ENCODE assay signal across 19 cellular contexts in the genomic region with DNA sequence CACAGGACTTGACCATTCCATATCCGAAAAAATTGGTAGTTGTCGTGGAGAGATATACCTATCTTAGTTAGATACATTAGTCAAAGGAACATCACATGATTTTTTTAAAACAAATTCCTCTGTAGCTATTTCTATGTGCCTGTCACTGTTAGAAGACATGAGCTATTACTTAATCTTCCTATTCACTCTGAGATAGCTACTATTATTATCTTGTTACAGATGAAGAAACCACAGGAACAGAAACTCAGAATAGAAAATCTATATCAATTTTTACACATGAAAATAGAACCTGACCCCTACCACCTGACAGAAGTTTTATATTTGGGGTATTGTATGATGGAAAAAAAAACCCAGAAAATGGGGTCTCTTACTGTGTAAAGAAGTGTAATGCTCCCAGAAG.
DNase-seq lines count a peak whose midpoint lies in the region; ATAC-seq and TF ChIP-seq lines count a peak whose summit lies in the region.
"Had no signal": no experiment of that assay in that cellular context is flagged by ENCODE, and none has a peak within 500 bp of the region (broad histone marks: within the 10 kb centered on the region; RNA-seq: fewer than 3 reads in every experiment).

No MANE protein-coding gene starts in this region.

- H3K9me3 Mint-ChIP-seq in HFFc6 = peaks cover under 1% of the 10 kb centered on the region; the same call in 1 of the 2 replicates
- H3K9me3 Mint-ChIP-seq: activated T-helper 2 cell treated with anti-CD3 and anti-CD28 coated beads, Interferon-gamma antibody, Interleukin-2, Interleukin-4, amounts not matched to agents 10 μg/mL and 5 μg/mL and 100 μg/mL, durations not matched to agents 14 hours and 24 hours and 36 hours; neural crest cell; stimulated activated naive CD8-positive, alpha-beta T cell treated with anti-CD3 and anti-CD28 coated beads, Interleukin-15, amount 100 ng/mL, for 72 hours; T-cell had no signal

- no peaks in the 10 kb centered on the region for H3K27me3 ChIP-seq in OCI-LY3 (ENCODE audit: low read depth, low read length)
- H3K27me3 ChIP-seq in neural cell (ENCODE audit: insufficient read depth, low read depth, low read length) = no peaks in the 10 kb centered on the region
- H3K27me3 ChIP-seq: left lung, spleen, tibial nerve had no signal

- H3K4me1 ChIP-seq in OCI-LY3 (ENCODE audit: low read length) = peaks cover 14% of the 10 kb centered on the region

- TF ChIP-seq CTCF in HFFc6 (IDR thresholded peaks at IDR 0.05) (no peak), OCI-LY3 (IDR thresholded peaks at IDR 0.05; ENCODE audit: low read depth, low read length) (no peak), neural cell (IDR thresholded peaks at IDR 0.05; ENCODE audit: poor library complexity, severe bottlenecking) (no peak)

- H3K27me3 Mint-ChIP-seq in HFFc6 (ENCODE audit: insufficient read depth) = peaks cover 4% of the 10 kb centered on the region
- H3K27me3 Mint-ChIP-seq: stimulated activated naive CD8-positive, alpha-beta T cell treated with anti-CD3 and anti-CD28 coated beads, Interleukin-15, amount 100 ng/mL, for 72 hours had no signal

- no peaks in the 10 kb centered on the region for H3K9me2 ChIP-seq in neural cell (ENCODE audit: insufficient read depth, low read length)

- peak overlapping the region; percentile 56; the same call in 1 of the 2 replicates for H3K4me3 Mint-ChIP-seq in HFFc6
- H3K4me3 Mint-ChIP-seq: neural crest cell; stimulated activated naive CD8-positive, alpha-beta T cell treated with anti-CD3 and anti-CD28 coated beads, Interleukin-15, amount 100 ng/mL, for 72 hours; T-cell had no signal

- H2AFZ ChIP-seq in OCI-LY3 (ENCODE audit: low read depth, low read length) (no peak overlapping the region), neural cell (ENCODE audit: low read depth, low read length) (no peak overlapping the region)

- peak; percentile 28 for TF ChIP-seq EP300 in neural cell (conservative IDR thresholded peaks at IDR 0.05; ENCODE audit: poor library complexity, severe bottlenecking)

- DNase-seq in HFFc6 (no peak), COLO668 (lab: John Stamatoyannopoulos, UW; ENCODE audit: unreplicated experiment) (no peak)
- DNase-seq: activated CD4-positive, alpha-beta T cell treated with anti-CD3 and anti-CD28 coated beads, Interleukin-2, amount 50 U/mL, for 1 hour; DMS79 treated with DMSO at 0.1 percent for 48 hours; GOT3; left lung; NCI-H510A; spleen; stimulated activated CD4-positive, alpha-beta T cell treated with anti-CD3 and anti-CD28 coated beads, Interleukin-4, amount 100 ng/mL, for 4 hours; stimulated activated naive CD8-positive, alpha-beta T cell treated with anti-CD3 and anti-CD28 coated beads, Interleukin-15, amount 100 ng/mL, for 72 hours; T-cell had no signal

- H3K4me2 ChIP-seq in OCI-LY3 (ENCODE audit: low read length) = peak overlapping the region; percentile 33
- H3K4me2 ChIP-seq in neural cell (ENCODE audit: low read length) = no peak overlapping the region

- H3K4me1 Mint-ChIP-seq in HFFc6 (ENCODE audit: low read depth) = peaks cover 15% of the 10 kb centered on the region
- H3K4me1 Mint-ChIP-seq: neural crest cell; stimulated activated naive CD8-positive, alpha-beta T cell treated with anti-CD3 and anti-CD28 coated beads, Interleukin-15, amount 100 ng/mL, for 72 hours; T-cell had no signal

- H3K27ac ChIP-seq in OCI-LY3 (ENCODE audit: low read length) (no peak overlapping the region), neural cell (ENCODE audit: low read length) (no peak overlapping the region)
- H3K27ac ChIP-seq: left lung, tibial nerve had no signal

- no peaks in the 10 kb centered on the region for H3F3A ChIP-seq in neural cell (ENCODE audit: insufficient read depth, low read length, poor library complexity, severe bottlenecking)

- H3K9me3 ChIP-seq in OCI-LY3 (ENCODE audit: insufficient read depth, low read length) (0 out of 2 replicates have a peak, but pooled peaks cover 2% of the 10 kb centered on the region), neural cell (ENCODE audit: low read length) (no peaks in the 10 kb centered on the region)
- H3K9me3 ChIP-seq: left lung, spleen had no signal

- H3K4me3 ChIP-seq in OCI-LY3 (ENCODE audit: low read length) (no peak overlapping the region), neural cell (ENCODE audit: low read length) (no peak overlapping the region)
- H3K4me3 ChIP-seq: left lung, tibial nerve had no signal

- ATAC-seq in GM18498 (IDR thresholded peaks at IDR 0.05; ENCODE audit: unreplicated experiment) = peak; percentile 47
- no peak for ATAC-seq in GM18519 (IDR thresholded peaks at IDR 0.05; ENCODE audit: low FRiP score, unreplicated experiment)
- ATAC-seq in GM19328 (IDR thresholded peaks at IDR 0.05; ENCODE audit: unreplicated experiment) = no peak
- ATAC-seq: stimulated activated naive CD8-positive, alpha-beta T cell treated with anti-CD3 and anti-CD28 coated beads, Interleukin-15, amount 100 ng/mL, for 72 hours; T-cell had no signal

- no peaks in the 10 kb centered on the region for H4K20me1 ChIP-seq in OCI-LY3 (ENCODE audit: insufficient read depth, low read length)
- no peaks in the 10 kb centered on the region for H4K20me1 ChIP-seq in neural cell (ENCODE audit: insufficient read depth)

- TF ChIP-seq RAD21 in neural cell (conservative IDR thresholded peaks at IDR 0.05) = no peak

- peaks cover under 1% of the 10 kb centered on the region; the same call in 1 of the 2 replicates for H3K36me3 Mint-ChIP-seq in HFFc6 (ENCODE audit: low read depth)
- H3K36me3 Mint-ChIP-seq: T-cell had no signal

- H3K27ac Mint-ChIP-seq in HFFc6 = no peak overlapping the region
- H3K27ac Mint-ChIP-seq: activated T-helper 2 cell treated with anti-CD3 and anti-CD28 coated beads, Interferon-gamma antibody, Interleukin-2, Interleukin-4, amounts not matched to agents 10 μg/mL and 5 μg/mL and 100 μg/mL, durations not matched to agents 14 hours and 24 hours and 36 hours; stimulated activated naive CD8-positive, alpha-beta T cell treated with anti-CD3 and anti-CD28 coated beads, Interleukin-15, amount 100 ng/mL, for 72 hours; T-cell had no signal

- H3K36me3 ChIP-seq in OCI-LY3 (replicated peaks; ENCODE audit: low read depth, low read length) (no peaks in the 10 kb centered on the region), neural cell (ENCODE audit: insufficient read depth, low read length) (no peaks in the 10 kb centered on the region)
- H3K36me3 ChIP-seq: left lung, spleen, tibial nerve had no signal

- H3K9ac ChIP-seq in OCI-LY3 (ENCODE audit: low read length) (no peak overlapping the region), neural cell (ENCODE audit: low read length) (no peak overlapping the region)

- H3K79me2 ChIP-seq in OCI-LY3 (ENCODE audit: low read length) = no peaks in the 10 kb centered on the region
- H3K79me2 ChIP-seq in neural cell (replicated peaks; ENCODE audit: insufficient read depth, low read length) = no peaks in the 10 kb centered on the region

TF ChIP-seq in neural cell, 6 proteins besides CTCF, POLR2A, EP300 and RAD21:
- no peak for TF ChIP-seq POLR2AphosphoS5 (IDR thresholded peaks at IDR 0.05)
- no peak for TF ChIP-seq TAF1 (IDR thresholded peaks at IDR 0.05; ENCODE audit: low read depth)
- no peak for TF ChIP-seq SMC3 (conservative IDR thresholded peaks at IDR 0.05; ENCODE audit: poor library complexity)
- no peak for TF ChIP-seq EZH2 (IDR thresholded peaks at IDR 0.05; ENCODE audit: borderline replicate concordance, insufficient read depth, low read length, poor library complexity, severe bottlenecking)
- TF ChIP-seq, protein P1, sequence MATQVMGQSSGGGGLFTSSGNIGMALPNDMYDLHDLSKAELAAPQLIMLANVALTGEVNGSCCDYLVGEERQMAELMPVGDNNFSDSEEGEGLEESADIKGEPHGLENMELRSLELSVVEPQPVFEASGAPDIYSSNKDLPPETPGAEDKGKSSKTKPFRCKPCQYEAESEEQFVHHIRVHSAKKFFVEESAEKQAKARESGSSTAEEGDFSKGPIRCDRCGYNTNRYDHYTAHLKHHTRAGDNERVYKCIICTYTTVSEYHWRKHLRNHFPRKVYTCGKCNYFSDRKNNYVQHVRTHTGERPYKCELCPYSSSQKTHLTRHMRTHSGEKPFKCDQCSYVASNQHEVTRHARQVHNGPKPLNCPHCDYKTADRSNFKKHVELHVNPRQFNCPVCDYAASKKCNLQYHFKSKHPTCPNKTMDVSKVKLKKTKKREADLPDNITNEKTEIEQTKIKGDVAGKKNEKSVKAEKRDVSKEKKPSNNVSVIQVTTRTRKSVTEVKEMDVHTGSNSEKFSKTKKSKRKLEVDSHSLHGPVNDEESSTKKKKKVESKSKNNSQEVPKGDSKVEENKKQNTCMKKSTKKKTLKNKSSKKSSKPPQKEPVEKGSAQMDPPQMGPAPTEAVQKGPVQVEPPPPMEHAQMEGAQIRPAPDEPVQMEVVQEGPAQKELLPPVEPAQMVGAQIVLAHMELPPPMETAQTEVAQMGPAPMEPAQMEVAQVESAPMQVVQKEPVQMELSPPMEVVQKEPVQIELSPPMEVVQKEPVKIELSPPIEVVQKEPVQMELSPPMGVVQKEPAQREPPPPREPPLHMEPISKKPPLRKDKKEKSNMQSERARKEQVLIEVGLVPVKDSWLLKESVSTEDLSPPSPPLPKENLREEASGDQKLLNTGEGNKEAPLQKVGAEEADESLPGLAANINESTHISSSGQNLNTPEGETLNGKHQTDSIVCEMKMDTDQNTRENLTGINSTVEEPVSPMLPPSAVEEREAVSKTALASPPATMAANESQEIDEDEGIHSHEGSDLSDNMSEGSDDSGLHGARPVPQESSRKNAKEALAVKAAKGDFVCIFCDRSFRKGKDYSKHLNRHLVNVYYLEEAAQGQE (IDR thresholded peaks at IDR 0.05; ENCODE audit: borderline replicate concordance) = no peak
- TF ChIP-seq MXI1 (conservative IDR thresholded peaks at IDR 0.05; ENCODE audit: poor library complexity, severe bottlenecking) = no peak
